ENCODE assay signal across 29 cellular contexts in genomic region chr13:91643394-91643793, GRCh38.
DNase-seq lines count a peak whose midpoint lies in the region; ATAC-seq, FAIRE-seq and TF ChIP-seq lines count a peak whose summit lies in the region.
"Had no signal": no experiment of that assay in that cellular context is flagged by ENCODE, and none has a peak within 500 bp of the region (broad histone marks: within the 10 kb centered on the region; RNA-seq: fewer than 3 reads in every experiment).

No MANE protein-coding gene starts in this region.

- no peaks in the 10 kb centered on the region for H4K20me1 ChIP-seq in K562 (replicated peaks; ENCODE audit: control insufficient read depth, insufficient read depth, low read length)
- H4K20me1 ChIP-seq: BLaER1; BLaER1 treated with 17β-estradiol and CSF1 and Interleukin-3, amounts not matched to agents 10 nM and 100 nM had no signal

- no peaks in the 10 kb centered on the region for H3K4me1 ChIP-seq in K562 (replicated peaks in 1 of 2; ENCODE audit: control insufficient read depth in 2 of 2, insufficient read depth in 2 of 2, low read length in 2 of 2)
- H3K4me1 ChIP-seq: A549; BLaER1; BLaER1 treated with 17β-estradiol and CSF1 and Interleukin-3, amounts not matched to agents 10 nM and 100 nM; Caco-2 had no signal

- H3K79me2 ChIP-seq in K562 (ENCODE audit: control insufficient read depth, insufficient read depth, low read length): no peaks in the 10 kb centered on the region

- TF ChIP-seq CTCF in K562 (IDR thresholded peaks at IDR 0.05 in 2 of 3, conservative IDR thresholded peaks at IDR 0.05 in 1 of 3; ENCODE audit: insufficient read depth in 2 of 3, low read depth in 1 of 3, low read length in 3 of 3): no peak

- no peak for TF ChIP-seq RAD21 in K562 (CRISPR knock-in tag; conservative IDR thresholded peaks at IDR 0.05 in 1 of 2, IDR thresholded peaks at IDR 0.05 in 1 of 2)

- no TSS peak for BruUV-seq in K562 (replicated peaks; lab: Mats Ljungman, UMichigan)

- H3K4me3 ChIP-seq in K562: no peak overlapping the region
- H3K4me3 ChIP-seq: A549; BLaER1; BLaER1 treated with 17β-estradiol and CSF1 and Interleukin-3, amounts not matched to agents 10 nM and 100 nM had no signal

- ATAC-seq in K562 (no peak), GM21619 (IDR thresholded peaks at IDR 0.05; ENCODE audit: unreplicated experiment) (no peak)
- ATAC-seq: A549; CD8-positive, alpha-beta T cell had no signal

- H2AFZ ChIP-seq in K562 (ENCODE audit: low read depth, low read length): no peak overlapping the region

- intact Hi-C loops in K562 (cut with micrococcal nuclease): no loop called here

- no peak overlapping the region for H3K27ac ChIP-seq in K562 (ENCODE audit: extremely low read depth, low read depth, low read length)
- H3K27ac ChIP-seq: 22Rv1; A549; BLaER1; BLaER1 treated with 17β-estradiol and CSF1 and Interleukin-3, amounts not matched to agents 10 nM and 100 nM; C4-2B had no signal

- no peak for FAIRE-seq in K562 (lab: Jason Lieb, UNC)
- FAIRE-seq: A204.1, A549, D721Med had no signal

- TF ChIP-seq POLR2A in K562 (conservative IDR thresholded peaks at IDR 0.05): no peak

- 1% methylated on average over 2 of the region's 2 CpGs for WGBS in K562 (ENCODE audit: insufficient coverage, low coverage, missing lambda C conversion rate)

- no peak for DNase-seq in K562 (ENCODE audit: extremely low read depth in 1 of 4, low spot score in 3 of 4)
- DNase-seq: 8988T; ACHN; AML-193; BE2C; C1 segment of cervical spinal cord; Caco-2; Calu3; CD4-positive, alpha-beta memory T cell; CD4-positive, alpha-beta T cell; CD4-positive, CD25-positive, alpha-beta regulatory T cell; CD8-positive, alpha-beta memory T cell; CD8-positive, alpha-beta T cell; COR-L47; DMS 273 treated with DMSO at 0.1 percent for 48 hours; DMS153; DMS53; DMS79; DMS79 treated with DMSO at 0.1 percent for 48 hours; DND-41; EL had no signal

- POLR2A ChIA-PET in K562 (lab: Yijun Ruan, JAX): interaction anchor here (1.3 kb wide), 1 partner anchor 35 kb away, joined by 3 read pairs; no protein-coding TSS in a partner anchor

- 0 out of 2 replicates have a peak, but pooled peaks cover 2% of the 10 kb centered on the region for H3K9me3 ChIP-seq in K562 (replicated peaks; ENCODE audit: control insufficient read depth, insufficient read depth, low read depth, low read length)
- H3K9me3 ChIP-seq: A549; BE2C; BLaER1; BLaER1 treated with 17β-estradiol and CSF1 and Interleukin-3, amounts not matched to agents 10 nM and 100 nM; Caco-2 had no signal

- in situ Hi-C loops in K562 (cut with MboI): no loop called here

- H3K36me3 ChIP-seq in K562 (ENCODE audit: control insufficient read depth, insufficient read depth, low read length): no peaks in the 10 kb centered on the region
- H3K36me3 ChIP-seq: BE2C; BLaER1; BLaER1 treated with 17β-estradiol and CSF1 and Interleukin-3, amounts not matched to agents 10 nM and 100 nM had no signal

- no peak for TF ChIP-seq EP300 in K562 (IDR thresholded peaks at IDR 0.05; ENCODE audit: low read length)

- H3K27me3 ChIP-seq in K562 (ENCODE audit: control insufficient read depth in 2 of 2, insufficient read depth in 2 of 2, low read length in 2 of 2): no peaks in the 10 kb centered on the region
- H3K27me3 ChIP-seq: BE2C; BLaER1; BLaER1 treated with 17β-estradiol and CSF1 and Interleukin-3, amounts not matched to agents 10 nM and 100 nM had no signal

- H3K9me1 ChIP-seq in K562 (ENCODE audit: control insufficient read depth, insufficient read depth, low read length): no peaks in the 10 kb centered on the region

- H3K4me2 ChIP-seq in K562 (ENCODE audit: insufficient read depth, low read length): no peak overlapping the region
- H3K4me2 ChIP-seq: A549; BLaER1; BLaER1 treated with 17β-estradiol and CSF1 and Interleukin-3, amounts not matched to agents 10 nM and 100 nM had no signal

- CTCF ChIA-PET in K562 (lab: Yijun Ruan, JAX; ENCODE audit: low intra/inter-chr PET ratio): no interaction called here

- H3K9ac ChIP-seq in K562 (ENCODE audit: insufficient read depth in 1 of 2, low read depth in 2 of 2, low read length in 2 of 2): no peak overlapping the region
- H3K9ac ChIP-seq: BLaER1; BLaER1 treated with 17β-estradiol and CSF1 and Interleukin-3, amounts not matched to agents 10 nM and 100 nM had no signal

TF ChIP-seq in K562, 482 proteins besides CTCF, POLR2A, EP300 and RAD21:
- TF ChIP-seq TCF15 (CRISPR knock-in tag; IDR thresholded peaks at IDR 0.05) (0 out of 2 replicates have a peak, but pooled peaks have one; percentile 7), ZNF586 (CRISPR knock-in tag; conservative IDR thresholded peaks at IDR 0.05) (no peak), NFIX (CRISPR knock-in tag; IDR thresholded peaks at IDR 0.05; ENCODE audit: low read depth) (peak; percentile 50; the same call in 1 of the 2 replicates), ZNF408 (CRISPR knock-in tag; IDR thresholded peaks at IDR 0.05; ENCODE audit: low read depth) (peak; percentile 61; the same call in 1 of the 2 replicates), ZNF324 (CRISPR knock-in tag; IDR thresholded peaks at IDR 0.05) (0 out of 2 replicates have a peak, but pooled peaks have one; percentile 10), NFIC (IDR thresholded peaks at IDR 0.05) (peak; percentile 74; the same call in 1 of the 2 replicates)
